1 cellular context compared by ENCODE assay signal in the genomic region with DNA sequence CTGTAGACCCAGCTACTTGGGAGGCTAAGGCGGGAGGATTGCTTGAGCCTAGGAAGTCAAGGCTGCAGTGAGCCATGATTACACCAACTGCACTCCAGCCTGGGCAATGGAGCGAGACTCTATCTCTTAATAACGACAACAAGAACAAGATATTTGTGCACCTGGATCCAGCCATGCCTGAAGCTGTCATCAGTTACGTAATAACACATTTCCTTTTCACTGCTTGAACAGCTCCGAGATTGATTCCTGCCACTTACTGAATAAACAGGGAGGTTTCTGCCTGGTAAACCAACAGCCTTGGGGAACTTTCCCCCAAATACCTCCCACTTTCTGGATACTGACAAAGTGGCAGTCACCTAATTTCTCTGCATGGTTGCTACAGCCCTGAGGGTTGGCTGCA.
TF ChIP-seq lines count a peak whose summit lies in the region.

No MANE protein-coding gene starts in this region.

TF ChIP-seq in HepG2, 621 proteins besides CTCF, POLR2A, EP300 and RAD21:
- TF ChIP-seq ZMYM3 (CRISPR knock-in tag; IDR thresholded peaks at IDR 0.05) (peak; percentile 57; the same call in 1 of the 2 replicates), ZNF329 (CRISPR knock-in tag; IDR thresholded peaks at IDR 0.05; ENCODE audit: low read depth) (peak; percentile 100), CC2D1A (CRISPR knock-in tag; IDR thresholded peaks at IDR 0.05) (no peak), CEBPB (IDR thresholded peaks at IDR 0.05; ENCODE audit: borderline replicate concordance, low read depth, low read length) (peak; percentile 25; the same call in 1 of the 2 replicates)
- TF ChIP-seq, protein P1, sequence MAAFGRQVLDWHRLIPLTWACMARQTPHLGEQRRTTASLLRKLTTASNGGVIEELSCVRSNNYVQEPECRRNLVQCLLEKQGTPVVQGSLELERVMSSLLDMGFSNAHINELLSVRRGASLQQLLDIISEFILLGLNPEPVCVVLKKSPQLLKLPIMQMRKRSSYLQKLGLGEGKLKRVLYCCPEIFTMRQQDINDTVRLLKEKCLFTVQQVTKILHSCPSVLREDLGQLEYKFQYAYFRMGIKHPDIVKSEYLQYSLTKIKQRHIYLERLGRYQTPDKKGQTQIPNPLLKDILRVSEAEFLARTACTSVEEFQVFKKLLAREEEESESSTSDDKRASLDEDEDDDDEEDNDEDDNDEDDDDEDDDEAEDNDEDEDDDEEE (CRISPR knock-in tag; IDR thresholded peaks at IDR 0.05): no peak
TF ChIP-seq in HepG2: peak in this region for 3.
